ENCODE assay signal across 9 cellular contexts in genomic region chr7:98399462-98399861, GRCh38. TPM values are rescaled to one million over a fixed set of nuclear protein-coding genes. Genes with fewer than 3 reads are reported as not detected.
A peak's percentile ranks its signal among the peaks of the same experiment; 100 is the strongest.
DNase-seq lines count a peak whose midpoint lies in the region; ATAC-seq and TF ChIP-seq lines count a peak whose summit lies in the region.
"Had no signal": no experiment of that assay in that cellular context is flagged by ENCODE, and none has a peak within 500 bp of the region (broad histone marks: within the 10 kb centered on the region; RNA-seq: fewer than 3 reads in every experiment).

No MANE protein-coding gene starts in this region.

- H3K9me2 ChIP-seq in GM23248 (ENCODE audit: insufficient read depth) = no peaks in the 10 kb centered on the region

- POLR2A ChIA-PET in Panc1 (lab: Charles Lee) = interaction anchor here (0.6 kb wide), 1 partner anchor 18 kb away, joined by 5 read pairs; no protein-coding TSS in a partner anchor

- TF ChIP-seq CTCF in Panc1 (IDR thresholded peaks at IDR 0.05) (no peak), esophagus squamous epithelium (IDR thresholded peaks at IDR 0.05) (no peak), prostate gland (IDR thresholded peaks at IDR 0.05) (peak in 2 of 4 experiments; percentile 6 to 7)

- H3F3A ChIP-seq in GM23248 (ENCODE audit: insufficient read depth) = peaks cover 22% of the 10 kb centered on the region

- DNase-seq in GM23248 (peak; percentile 53), Panc1 (ENCODE audit: low read depth, low spot score) (no peak), esophagus squamous epithelium (lab: John Stamatoyannopoulos, UW) (no peak), prostate gland (ENCODE audit: low spot score) (no peak), NCI-H1048 (lab: John Stamatoyannopoulos, UW) (no peak)
- no peak for DNase-seq in effector CD8-positive, alpha-beta T cell (lab: John Stamatoyannopoulos, UW)
- DNase-seq: NCI-H446 had no signal

- no TSS peak for BruUV-seq in Panc1 (replicated peaks; lab: Mats Ljungman, UMichigan)

- intact Hi-C loops in Panc1 (cut with micrococcal nuclease; ENCODE audit: unreplicated experiment) (no loop called here), esophagus squamous epithelium (cut with DNase I) (no loop called here), prostate gland (cut with DNase I) (no loop called here)

- ATAC-seq in Panc1 (no peak), GM18909 (IDR thresholded peaks at IDR 0.05; ENCODE audit: poor library complexity, unreplicated experiment) (no peak), HG02610 (IDR thresholded peaks at IDR 0.05; ENCODE audit: unreplicated experiment) (no peak)

- TF ChIP-seq POLR2A in esophagus squamous epithelium (IDR thresholded peaks at IDR 0.05) (no peak), prostate gland (IDR thresholded peaks at IDR 0.05) (no peak)

- no peaks in the 10 kb centered on the region for H4K20me1 ChIP-seq in GM23248 (ENCODE audit: insufficient read depth)

- in situ Hi-C loops in GM23248 (cut with MboI) = no loop called here
- in situ Hi-C loops in Panc1 (cut with HindIII; ENCODE audit: low pct_unique_long_range_greater_than_20kb, low sequenced_read_pairs) = loop anchor here (25.0 kb wide), 1 partner anchor 112 kb away; the partner anchor contains the start of gene BRI3

- no peaks in the 10 kb centered on the region for H3K9me3 ChIP-seq in GM23248 (ENCODE audit: low read depth)
- H3K9me3 ChIP-seq in Panc1 (ENCODE audit: control insufficient read depth, insufficient read depth, low read depth, low read length) = no peaks in the 10 kb centered on the region; the same call in 1 of the 2 replicates
- no peaks in the 10 kb centered on the region for H3K9me3 ChIP-seq in esophagus squamous epithelium
- no peaks in the 10 kb centered on the region for H3K9me3 ChIP-seq in prostate gland

- CTCF ChIA-PET in Panc1 (lab: Charles Lee) = no interaction called here

- peak overlapping the region; percentile 84 for H3K4me2 ChIP-seq in GM23248 (ENCODE audit: unreplicated experiment)

- H3K4me3 ChIP-seq in GM23248 (peak overlapping the region; percentile 65), Panc1 (ENCODE audit: low read depth in 2 of 2, low read length in 2 of 2) (peak overlapping the region; percentile 73 to 79), esophagus squamous epithelium (peak overlapping the region; percentile 33 to 89 (median 71)), prostate gland (peak overlapping the region; percentile 71 to 89)

- H3K9ac ChIP-seq in GM23248 = peak overlapping the region; percentile 45

- 0 out of 2 replicates have a peak, but pooled peaks cover 6% of the 10 kb centered on the region for H3K27me3 ChIP-seq in GM23248 (replicated peaks; ENCODE audit: insufficient read depth)
- H3K27me3 ChIP-seq in Panc1 (ENCODE audit: control insufficient read depth, insufficient read depth, low read length) = no peaks in the 10 kb centered on the region
- peaks cover 0 to 33% (median 0%) of the 10 kb centered on the region in 4 donors for H3K27me3 ChIP-seq in esophagus squamous epithelium
- H3K27me3 ChIP-seq in prostate gland (replicated peaks; ENCODE audit: insufficient read depth) = no peaks in the 10 kb centered on the region

- peak overlapping the region; percentile 54 for H2AFZ ChIP-seq in GM23248

- H3K4me1 ChIP-seq in GM23248 (ENCODE audit: insufficient read depth) = peaks cover 5% of the 10 kb centered on the region
- peaks cover 31% of the 10 kb centered on the region for H3K4me1 ChIP-seq in Panc1 (ENCODE audit: control insufficient read depth, insufficient read depth, low read length)
- peaks cover 0 to 33% (median 11%) of the 10 kb centered on the region in 3 donors for H3K4me1 ChIP-seq in esophagus squamous epithelium
- no peaks in the 10 kb centered on the region for H3K4me1 ChIP-seq in prostate gland (replicated peaks)

- no peaks in the 10 kb centered on the region for H3K79me2 ChIP-seq in GM23248 (ENCODE audit: insufficient read depth)

- 16 to 17% methylated on average over 7 of the region's 7 CpGs for WGBS in GM23248 (ENCODE audit: low coverage in 1 of 2, low lambda C conversion rate in 2 of 2, missing lambda C conversion rate in 2 of 2), 2 experiments
- 18 to 21% methylated on average over 7 of the region's 7 CpGs for WGBS in esophagus squamous epithelium, 2 donors
- 17% methylated on average over 7 of the region's 7 CpGs for WGBS in prostate gland

- no peaks in the 10 kb centered on the region for H3K36me3 ChIP-seq in GM23248 (ENCODE audit: low read depth)
- H3K36me3 ChIP-seq in Panc1 (ENCODE audit: control insufficient read depth, insufficient read depth, low read length) = no peaks in the 10 kb centered on the region; the same call in 1 of the 2 replicates
- no peaks in the 10 kb centered on the region for H3K36me3 ChIP-seq in esophagus squamous epithelium
- H3K36me3 ChIP-seq in prostate gland = no peaks in the 10 kb centered on the region

- H3K27ac ChIP-seq in GM23248 (peak overlapping the region; percentile 1; the same call in 1 of the 2 replicates), Panc1 (ENCODE audit: low read length) (peak overlapping the region; percentile 95), esophagus squamous epithelium (peak overlapping the region; percentile 75 to 91 (median 87)), prostate gland (peak overlapping the region; percentile 91 to 97)

RNA-seq across cellular contexts. Expression of gene BAIAP2L1, which starts 1.4 kb away (rescaled TPM):
- 4.2 and 5.9 TPM in 2 replicates for total RNA-seq in GM23248 (2014; rRNA removed; shearing (Covaris generic))
- polyA plus RNA-seq in GM23248 (2016; fragmentation: Nextera tagmentation; extraction: Ambion mirVana) = 7.4 and 7.7 TPM in 2 replicates
- total RNA-seq in Panc1 (2021; ENCODE audit: unreplicated experiment) (120 TPM), esophagus squamous epithelium (10 to 100 TPM; 16.5 to 29.3 (median 20.5) TPM), prostate gland (10 to 100 TPM; 24.7 to 41.6 TPM)
- polyA plus RNA-seq in Panc1 (2012; ENCODE audit: insufficient read length) = 108 TPM

Comparison
In these comparisons a context has a peak if more than half of its experiments do, and no peak if none do; other contexts are left out.
1. H3K27ac ChIP-seq: peak in every context shown above with its lines; median percentile 95 in Panc1; 94 in prostate gland; 87 in esophagus squamous epithelium; 1 in GM23248.